1 cellular context compared by ENCODE assay signal in genomic region chr3:151328298-151329036, GRCh38.
TF ChIP-seq lines count a peak whose summit lies in the region.

No MANE protein-coding gene starts in this region.

TF ChIP-seq in SK-N-SH, 30 proteins besides CTCF, POLR2A, EP300 and RAD21 (continued from another document):
- TF ChIP-seq, protein P1, sequence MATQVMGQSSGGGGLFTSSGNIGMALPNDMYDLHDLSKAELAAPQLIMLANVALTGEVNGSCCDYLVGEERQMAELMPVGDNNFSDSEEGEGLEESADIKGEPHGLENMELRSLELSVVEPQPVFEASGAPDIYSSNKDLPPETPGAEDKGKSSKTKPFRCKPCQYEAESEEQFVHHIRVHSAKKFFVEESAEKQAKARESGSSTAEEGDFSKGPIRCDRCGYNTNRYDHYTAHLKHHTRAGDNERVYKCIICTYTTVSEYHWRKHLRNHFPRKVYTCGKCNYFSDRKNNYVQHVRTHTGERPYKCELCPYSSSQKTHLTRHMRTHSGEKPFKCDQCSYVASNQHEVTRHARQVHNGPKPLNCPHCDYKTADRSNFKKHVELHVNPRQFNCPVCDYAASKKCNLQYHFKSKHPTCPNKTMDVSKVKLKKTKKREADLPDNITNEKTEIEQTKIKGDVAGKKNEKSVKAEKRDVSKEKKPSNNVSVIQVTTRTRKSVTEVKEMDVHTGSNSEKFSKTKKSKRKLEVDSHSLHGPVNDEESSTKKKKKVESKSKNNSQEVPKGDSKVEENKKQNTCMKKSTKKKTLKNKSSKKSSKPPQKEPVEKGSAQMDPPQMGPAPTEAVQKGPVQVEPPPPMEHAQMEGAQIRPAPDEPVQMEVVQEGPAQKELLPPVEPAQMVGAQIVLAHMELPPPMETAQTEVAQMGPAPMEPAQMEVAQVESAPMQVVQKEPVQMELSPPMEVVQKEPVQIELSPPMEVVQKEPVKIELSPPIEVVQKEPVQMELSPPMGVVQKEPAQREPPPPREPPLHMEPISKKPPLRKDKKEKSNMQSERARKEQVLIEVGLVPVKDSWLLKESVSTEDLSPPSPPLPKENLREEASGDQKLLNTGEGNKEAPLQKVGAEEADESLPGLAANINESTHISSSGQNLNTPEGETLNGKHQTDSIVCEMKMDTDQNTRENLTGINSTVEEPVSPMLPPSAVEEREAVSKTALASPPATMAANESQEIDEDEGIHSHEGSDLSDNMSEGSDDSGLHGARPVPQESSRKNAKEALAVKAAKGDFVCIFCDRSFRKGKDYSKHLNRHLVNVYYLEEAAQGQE (IDR thresholded peaks at IDR 0.05; ENCODE audit: low read depth, low read length), result no peak
- no peak for TF ChIP-seq EZH2phosphoT487 (IDR thresholded peaks at IDR 0.05; ENCODE audit: borderline replicate concordance, low read depth)
